ENCODE assay signal across 23 cellular contexts in the genomic region with DNA sequence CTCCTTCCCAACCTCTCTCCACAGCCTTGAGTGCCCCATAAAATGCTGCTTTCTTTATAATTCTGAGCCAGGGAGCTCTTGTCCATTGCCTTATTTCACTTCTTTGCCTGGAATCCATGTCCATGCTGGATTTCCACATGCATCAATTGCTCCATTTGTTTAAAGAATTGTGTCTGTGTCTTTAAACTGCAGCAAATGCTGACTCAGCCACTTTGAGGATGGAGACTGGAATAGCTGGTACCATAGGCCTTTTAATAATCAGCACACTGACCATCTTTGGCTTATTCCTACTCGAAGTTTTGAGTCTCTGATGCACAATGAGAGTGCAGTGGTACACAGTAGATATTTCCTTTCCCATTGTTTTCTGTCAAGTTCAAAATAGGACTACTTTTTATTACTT.
"Had no signal": no experiment of that assay in that cellular context is flagged by ENCODE, and none has a peak within 500 bp of the region (broad histone marks: within the 10 kb centered on the region; RNA-seq: fewer than 3 reads in every experiment).

No MANE protein-coding gene starts in this region.

- H3K4me3 ChIP-seq: dorsolateral prefrontal cortex, hepatocyte, left lung, pancreas, smooth muscle cell, suprapubic skin, transverse colon, upper lobe of right lung, uterus had no signal

- H3K36me3 ChIP-seq: left lung, neutrophil, pancreas, suprapubic skin, transverse colon, upper lobe of right lung, uterus had no signal

- H3K4me1 Mint-ChIP-seq: natural killer cell; stimulated activated naive CD8-positive, alpha-beta T cell treated with anti-CD3 and anti-CD28 coated beads, Interleukin-15, amount 100 ng/mL, for 72 hours had no signal

- H3K4me1 ChIP-seq: left lung, pancreas, suprapubic skin, transverse colon, upper lobe of right lung, uterus had no signal

- H3K27me3 ChIP-seq: dorsolateral prefrontal cortex, hepatocyte, left lung, neutrophil, pancreas, suprapubic skin, transverse colon, upper lobe of right lung, uterus had no signal

- H3K79me2 ChIP-seq: hepatocyte had no signal

- H3K27ac ChIP-seq: dorsolateral prefrontal cortex, hepatocyte, left lung, neutrophil, pancreas, suprapubic skin, transverse colon, upper lobe of right lung, uterus had no signal

- H3K27ac Mint-ChIP-seq: natural killer cell; progenitor cell of endocrine pancreas; stimulated activated naive CD8-positive, alpha-beta T cell treated with anti-CD3 and anti-CD28 coated beads, Interleukin-15, amount 100 ng/mL, for 72 hours had no signal

- ATAC-seq: left lung; natural killer cell; pancreas; sciatic nerve; stimulated activated naive CD8-positive, alpha-beta T cell treated with anti-CD3 and anti-CD28 coated beads, Interleukin-15, amount 100 ng/mL, for 72 hours; upper lobe of right lung had no signal

- DNase-seq: dorsolateral prefrontal cortex; effector CD4-positive, alpha-beta T cell; kidney; left lung; natural killer cell; pancreas; stimulated activated CD4-positive, alpha-beta T cell treated with anti-CD3 and anti-CD28 coated beads, Interleukin-12 subunit alpha, Interleukin-12 subunit beta, amount 100 ng/mL, for 4 hours; stimulated activated CD4-positive, alpha-beta T cell treated with anti-CD3 and anti-CD28 coated beads, Interleukin-1b, Interleukin-23, amount 100 ng/mL, for 48 hours; stimulated activated CD4-positive, alpha-beta T cell treated with anti-CD3 and anti-CD28 coated beads, Interleukin-4, amount 100 ng/mL, for 1 hour; stimulated activated CD8-positive, alpha-beta memory T cell treated with anti-CD3 and anti-CD28 coated beads, Interleukin-4, amount 100 ng/mL, for 48 hours; stimulated activated naive CD4-positive, alpha-beta T cell; stimulated activated naive CD8-positive, alpha-beta T cell treated with anti-CD3 and anti-CD28 coated beads, Interleukin-15, amount 100 ng/mL, for 72 hours; transverse colon; upper lobe of right lung; uterus had no signal

- H3K9me3 Mint-ChIP-seq: stimulated activated naive CD8-positive, alpha-beta T cell treated with anti-CD3 and anti-CD28 coated beads, Interleukin-15, amount 100 ng/mL, for 72 hours had no signal

- H3K27me3 Mint-ChIP-seq: progenitor cell of endocrine pancreas; stimulated activated naive CD8-positive, alpha-beta T cell treated with anti-CD3 and anti-CD28 coated beads, Interleukin-15, amount 100 ng/mL, for 72 hours had no signal

- FAIRE-seq: colon, frontal cortex, kidney, pancreas had no signal

- H3K4me3 Mint-ChIP-seq: natural killer cell; stimulated activated naive CD8-positive, alpha-beta T cell treated with anti-CD3 and anti-CD28 coated beads, Interleukin-15, amount 100 ng/mL, for 72 hours had no signal

- H3K9me3 ChIP-seq: left lung, neutrophil, pancreas, suprapubic skin, transverse colon, upper lobe of right lung, uterus had no signal

- H3K36me3 Mint-ChIP-seq: natural killer cell had no signal

- H2AFZ ChIP-seq: hepatocyte had no signal

- H3K4me2 ChIP-seq: hepatocyte, smooth muscle cell had no signal
